Comparison of ENCODE assay signal across 18 cellular contexts in the genomic region with DNA sequence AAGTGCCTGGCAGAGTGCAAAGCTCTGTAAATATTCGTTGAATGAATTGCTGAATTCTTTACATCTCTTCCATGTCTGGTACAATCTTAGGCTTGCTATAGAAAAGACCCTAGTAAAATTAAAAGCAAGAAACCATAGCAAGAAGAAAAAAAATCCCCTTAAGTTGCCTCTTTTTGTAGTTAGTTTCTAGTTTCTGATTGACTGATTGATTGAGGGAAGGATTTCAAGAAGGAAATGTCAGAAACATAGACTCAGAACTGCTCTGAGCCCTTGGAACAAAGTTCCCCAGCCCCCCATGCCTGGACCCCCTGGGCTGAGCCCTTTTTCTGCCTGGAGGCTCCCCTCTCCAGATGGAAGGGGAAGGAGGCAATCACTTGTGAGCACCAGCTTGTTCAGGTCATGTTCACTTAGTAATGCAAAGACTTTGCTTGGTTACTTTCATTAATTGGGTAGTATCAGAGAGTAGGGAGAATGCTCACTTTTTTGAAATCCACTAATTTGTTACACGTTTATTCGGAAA. TPM values are rescaled to one million over a fixed set of nuclear protein-coding genes. Genes with fewer than 3 reads are reported as not detected.
DNase-seq lines count a peak whose midpoint lies in the region; ATAC-seq and TF ChIP-seq lines count a peak whose summit lies in the region.
"Had no signal": no experiment of that assay in that cellular context is flagged by ENCODE, and none has a peak within 500 bp of the region (broad histone marks: within the 10 kb centered on the region; RNA-seq: fewer than 3 reads in every experiment).

No MANE protein-coding gene starts in this region.

- peaks cover 20% of the 10 kb centered on the region for H3K36me3 Mint-ChIP-seq in CD4-positive, CD25-positive, alpha-beta regulatory T cell
- H3K36me3 Mint-ChIP-seq in activated B cell treated with CpG ODN at 0.5 μM for 24 hours (ENCODE audit: low read depth) (peaks cover 74% of the 10 kb centered on the region), neural progenitor cell (no peaks in the 10 kb centered on the region)
- peaks cover 6% of the 10 kb centered on the region for H3K36me3 Mint-ChIP-seq in central memory CD8-positive, alpha-beta T cell (ENCODE audit: insufficient read depth)

- H2AFZ ChIP-seq in neural progenitor cell (replicated peaks): no peak overlapping the region

- peaks cover 38 to 74% (median 65%) of the 10 kb centered on the region in 4 donors for H3K4me1 Mint-ChIP-seq in CD4-positive, CD25-positive, alpha-beta regulatory T cell
- H3K4me1 Mint-ChIP-seq in activated B cell treated with CpG ODN at 0.5 μM for 24 hours: peaks cover 79% of the 10 kb centered on the region
- peaks cover 35% of the 10 kb centered on the region for H3K4me1 Mint-ChIP-seq in central memory CD8-positive, alpha-beta T cell
- peaks cover 13% of the 10 kb centered on the region for H3K4me1 Mint-ChIP-seq in neural progenitor cell

- CTCF ChIA-PET in activated B cell treated with CpG ODN at 0.5 μM for 24 hours (lab: Charles Lee): interaction anchor here (1.4 to 4.0 kb wide), 3 partner anchors 33 to 45 kb away, joined by 3 to 15 read pairs (median 4); no protein-coding TSS in a partner anchor

- H3K9me3 ChIP-seq in CD4-positive, CD25-positive, alpha-beta regulatory T cell (ENCODE audit: control insufficient read depth in 2 of 2, low read length in 2 of 2): no peaks in the 10 kb centered on the region
- H3K9me3 ChIP-seq in HAP-1 (no peaks in the 10 kb centered on the region), neural progenitor cell (ENCODE audit: low read depth) (no peaks in the 10 kb centered on the region)
- H3K9me3 ChIP-seq: pancreas, right lobe of liver, SJSA1, transverse colon had no signal

- no peaks in the 10 kb centered on the region for H3K27me3 ChIP-seq in CD4-positive, CD25-positive, alpha-beta regulatory T cell (ENCODE audit: control insufficient read depth, insufficient read depth, low read length)
- H3K27me3 ChIP-seq in GM06990 (replicated peaks; ENCODE audit: control insufficient read depth, insufficient read depth, low read length): no peaks in the 10 kb centered on the region
- H3K27me3 ChIP-seq in HAP-1 (ENCODE audit: low read depth): no peaks in the 10 kb centered on the region
- H3K27me3 ChIP-seq in neural progenitor cell: no peaks in the 10 kb centered on the region
- H3K27me3 ChIP-seq: pancreas, right lobe of liver, SJSA1, transverse colon had no signal

- H3K27ac ChIP-seq in CD4-positive, CD25-positive, alpha-beta regulatory T cell (ENCODE audit: insufficient read depth, low read length, poor library complexity, severe bottlenecking): peak overlapping the region; percentile 71
- H3K27ac ChIP-seq in neural progenitor cell: no peak overlapping the region
- H3K27ac ChIP-seq: pancreas, right lobe of liver, SJSA1, transverse colon had no signal

- no peak for DNase-seq in CD4-positive, CD25-positive, alpha-beta regulatory T cell
- peak; percentile 45 for DNase-seq in GM06990 (ENCODE audit: extremely low read depth, insufficient read length)
- no peak for DNase-seq in activated B cell treated with CpG ODN at 0.5 μM for 24 hours
- DNase-seq in central memory CD8-positive, alpha-beta T cell (ENCODE audit: low spot score in 2 of 2): no peak
- no peak for DNase-seq in AG08396 (ENCODE audit: low spot score)
- no peak for DNase-seq in HAP-1 (ENCODE audit: low spot score in 2 of 2)
- no peak for DNase-seq in neural progenitor cell (ENCODE audit: low spot score)
- DNase-seq: AML-193, amygdala, Karpas-422, mammary epithelial cell, NCI-H1930, NCI-H345, pancreas, PC-3, right lobe of liver, transverse colon had no signal

- H3K27ac Mint-ChIP-seq in CD4-positive, CD25-positive, alpha-beta regulatory T cell: peak overlapping the region; percentile 72 to 90 (median 74)
- H3K27ac Mint-ChIP-seq in activated B cell treated with CpG ODN at 0.5 μM for 24 hours (peak overlapping the region; percentile 88), neural progenitor cell (no peak overlapping the region)
- H3K27ac Mint-ChIP-seq in central memory CD8-positive, alpha-beta T cell (ENCODE audit: low read depth): peak overlapping the region; percentile 81

- in situ Hi-C loops in HAP-1 (cut with MboI; ENCODE audit: low sequenced_read_pairs): no loop called here

- H3K27me3 Mint-ChIP-seq in CD4-positive, CD25-positive, alpha-beta regulatory T cell: no peaks in the 10 kb centered on the region
- no peaks in the 10 kb centered on the region for H3K27me3 Mint-ChIP-seq in activated B cell treated with CpG ODN at 0.5 μM for 24 hours
- no peaks in the 10 kb centered on the region for H3K27me3 Mint-ChIP-seq in central memory CD8-positive, alpha-beta T cell
- H3K27me3 Mint-ChIP-seq in neural progenitor cell (ENCODE audit: insufficient read depth, low read depth): peaks cover 2% of the 10 kb centered on the region

- no peaks in the 10 kb centered on the region for H3K9me3 Mint-ChIP-seq in CD4-positive, CD25-positive, alpha-beta regulatory T cell
- no peaks in the 10 kb centered on the region for H3K9me3 Mint-ChIP-seq in activated B cell treated with CpG ODN at 0.5 μM for 24 hours
- no peaks in the 10 kb centered on the region for H3K9me3 Mint-ChIP-seq in central memory CD8-positive, alpha-beta T cell
- no peaks in the 10 kb centered on the region for H3K9me3 Mint-ChIP-seq in neural progenitor cell

- no peaks in the 10 kb centered on the region for H4K20me1 ChIP-seq in neural progenitor cell (ENCODE audit: low read depth)

- H3K79me2 ChIP-seq in neural progenitor cell (ENCODE audit: low read depth): no peaks in the 10 kb centered on the region

- H3K4me3 Mint-ChIP-seq in CD4-positive, CD25-positive, alpha-beta regulatory T cell: peak overlapping the region; percentile 14 to 82 (median 68)
- H3K4me3 Mint-ChIP-seq in activated B cell treated with CpG ODN at 0.5 μM for 24 hours (no peak overlapping the region), neural progenitor cell (no peak overlapping the region)
- H3K4me3 Mint-ChIP-seq in central memory CD8-positive, alpha-beta T cell: peak overlapping the region; percentile 46

- intact Hi-C loops in activated B cell treated with CpG ODN at 0.5 μM for 24 hours (cut with micrococcal nuclease): no loop called here

- no peak for TF ChIP-seq CTCF in GM06990 (IDR thresholded peaks at IDR 0.05; ENCODE audit: insufficient read depth, low read length, poor library complexity, severe bottlenecking)
- TF ChIP-seq CTCF in activated B cell treated with CpG ODN at 0.5 μM for 24 hours (IDR thresholded peaks at IDR 0.05): no peak
- TF ChIP-seq CTCF in neural progenitor cell (IDR thresholded peaks at IDR 0.05): no peak

- no peaks in the 10 kb centered on the region for H3F3A ChIP-seq in neural progenitor cell (ENCODE audit: low read depth)

- peaks cover 46% of the 10 kb centered on the region for H3K4me1 ChIP-seq in CD4-positive, CD25-positive, alpha-beta regulatory T cell (ENCODE audit: control insufficient read depth, insufficient read depth, low read length, poor library complexity, severe bottlenecking)
- H3K4me1 ChIP-seq in HAP-1 (no peaks in the 10 kb centered on the region), neural progenitor cell (peaks cover 4% of the 10 kb centered on the region)
- H3K4me1 ChIP-seq: pancreas, right lobe of liver, SJSA1, transverse colon had no signal

- no peak for ATAC-seq in CD4-positive, CD25-positive, alpha-beta regulatory T cell (ENCODE audit: low read depth in 2 of 2)
- no peak for ATAC-seq in activated B cell treated with CpG ODN at 0.5 μM for 24 hours (ENCODE audit: low read depth)
- ATAC-seq in central memory CD8-positive, alpha-beta T cell (replicated peaks; ENCODE audit: extremely low read depth, poor library complexity, severe bottlenecking): no peak
- ATAC-seq: pancreas, PC-3, right lobe of liver had no signal

- H3K4me2 ChIP-seq in neural progenitor cell: no peak overlapping the region

- peak overlapping the region; percentile 34 for H3K4me3 ChIP-seq in CD4-positive, CD25-positive, alpha-beta regulatory T cell (ENCODE audit: low read depth, low read length)
- H3K4me3 ChIP-seq in GM06990 (replicated peaks; ENCODE audit: low read depth, low read length) (no peak overlapping the region), HAP-1 (no peak overlapping the region), neural progenitor cell (no peak overlapping the region)
- H3K4me3 ChIP-seq: pancreas, right lobe of liver, SJSA1, transverse colon had no signal

- H3K36me3 ChIP-seq in CD4-positive, CD25-positive, alpha-beta regulatory T cell (ENCODE audit: control insufficient read depth, insufficient read depth, low read length): no peaks in the 10 kb centered on the region
- H3K36me3 ChIP-seq in GM06990 (ENCODE audit: control insufficient read depth, insufficient read depth, low read length): peaks cover 1% of the 10 kb centered on the region; the same call in 1 of the 2 replicates
- no peaks in the 10 kb centered on the region for H3K36me3 ChIP-seq in HAP-1 (replicated peaks)
- H3K36me3 ChIP-seq in neural progenitor cell: no peaks in the 10 kb centered on the region
- H3K36me3 ChIP-seq: pancreas, right lobe of liver, SJSA1, transverse colon had no signal

- POLR2A ChIA-PET in activated B cell treated with CpG ODN at 0.5 μM for 24 hours (lab: Charles Lee): interaction anchor here (0.6 to 9.0 kb wide), 3 partner anchors 33 to 923 kb away, joined by 3 to 73 read pairs (median 6); partner anchors contain the start of genes DAPP1 and EIF4E

- no peak overlapping the region for H3K9ac ChIP-seq in neural progenitor cell

RNA-seq across cellular contexts. Expression of gene DAPP1, which starts 35.6 kb away (rescaled TPM):
- 29.8 TPM for total RNA-seq in CD4-positive, CD25-positive, alpha-beta regulatory T cell
- 10 to 100 TPM; 25.0 to 42.8 (median 31.7) TPM for polyA plus RNA-seq in CD4-positive, CD25-positive, alpha-beta regulatory T cell
- 137 and 144 TPM in 2 replicates for total RNA-seq in activated B cell treated with CpG ODN at 0.5 μM for 24 hours
- total RNA-seq in neural progenitor cell (ENCODE audit: low replicate concordance): not detected in 2 replicates

RNA-seq across cellular contexts. Expression of gene LAMTOR3, which starts 42.0 kb away (rescaled TPM):
- total RNA-seq in CD4-positive, CD25-positive, alpha-beta regulatory T cell: 17.0 TPM
- 10 to 100 TPM; 32.5 to 41.5 (median 34.1) TPM for polyA plus RNA-seq in CD4-positive, CD25-positive, alpha-beta regulatory T cell
- 21.9 and 23.8 TPM in 2 replicates for total RNA-seq in activated B cell treated with CpG ODN at 0.5 μM for 24 hours
- total RNA-seq in neural progenitor cell (ENCODE audit: low replicate concordance): 58.4 and 96.7 TPM in 2 replicates

Comparison
In these comparisons a context has a peak if more than half of its experiments do, and no peak if none do; other contexts are left out.
1. H3K4me3 Mint-ChIP-seq: peak in CD4-positive, CD25-positive, alpha-beta regulatory T cell (4 of 4) and central memory CD8-positive, alpha-beta T cell (single experiment); none in activated B cell treated with CpG ODN at 0.5 μM for 24 hours (single experiment) and neural progenitor cell (single experiment).
2. RNA of gene DAPP1, which starts 35.6 kb away (total RNA-seq): 137 to 144 TPM in activated B cell treated with CpG ODN at 0.5 μM for 24 hours and 29.8 TPM in CD4-positive, CD25-positive, alpha-beta regulatory T cell (single experiment); not detected in neural progenitor cell; every median in the first group is over 10 times any median in the second.